In genomic region chr9:38423273-38423938, GRCh38 we compare ENCODE assay signal across 8 cellular contexts. TPM values are rescaled to one million over a fixed set of nuclear protein-coding genes. Genes with fewer than 3 reads are reported as not detected.
DNase-seq lines count a peak whose midpoint lies in the region; ATAC-seq and TF ChIP-seq lines count a peak whose summit lies in the region.

No MANE protein-coding gene starts in this region.

- H3K27me3 Mint-ChIP-seq in GM23338 (ENCODE audit: insufficient read depth, low read depth, poor library complexity), result peaks cover 35% of the 10 kb centered on the region

- no peaks in the 10 kb centered on the region for H3K79me2 ChIP-seq in GM23338 (replicated peaks; ENCODE audit: insufficient read depth)

- peaks cover 11% of the 10 kb centered on the region for H3K4me1 ChIP-seq in BE2C
- H3K4me1 ChIP-seq in GM23338 (ENCODE audit: insufficient read depth), result peaks cover 34% of the 10 kb centered on the region
- H3K4me1 ChIP-seq in ectodermal cell (ENCODE audit: control insufficient read depth, insufficient read depth, low read length), result peaks cover 43% of the 10 kb centered on the region
- H3K4me1 ChIP-seq in neuron (ENCODE audit: insufficient read depth, low read length), result peaks cover 54% of the 10 kb centered on the region

- no peak overlapping the region for H3K27ac Mint-ChIP-seq in GM23338

- H4K20me1 ChIP-seq in GM23338 (replicated peaks; ENCODE audit: insufficient read depth), result no peaks in the 10 kb centered on the region; the same call in 1 of the 2 replicates

- H3K27me3 ChIP-seq in BE2C (no peaks in the 10 kb centered on the region), GM23338 (ENCODE audit: insufficient read depth) (peaks cover 53% of the 10 kb centered on the region), ectodermal cell (ENCODE audit: control insufficient read depth, insufficient read depth, low read length, poor library complexity, severe bottlenecking) (peaks cover 39% of the 10 kb centered on the region), neuron (ENCODE audit: insufficient read depth, low read length) (no peaks in the 10 kb centered on the region)

- no peaks in the 10 kb centered on the region for H3K36me3 Mint-ChIP-seq in GM23338 (ENCODE audit: low read depth)

- H3K9me3 ChIP-seq in BE2C (no peaks in the 10 kb centered on the region), ectodermal cell (ENCODE audit: control insufficient read depth, low read length) (no peaks in the 10 kb centered on the region), neuron (ENCODE audit: low read length) (no peaks in the 10 kb centered on the region)

- H3K36me3 ChIP-seq in BE2C (peaks cover 6% of the 10 kb centered on the region), GM23338 (ENCODE audit: insufficient read depth) (no peaks in the 10 kb centered on the region), ectodermal cell (ENCODE audit: control insufficient read depth, insufficient read depth, low read length) (no peaks in the 10 kb centered on the region), neuron (ENCODE audit: insufficient read depth, low read length) (peaks cover 2% of the 10 kb centered on the region)

- H3K27ac ChIP-seq in GM23338 (ENCODE audit: low read depth) (no peak overlapping the region), ectodermal cell (ENCODE audit: insufficient read depth, low read depth, low read length, poor library complexity, severe bottlenecking) (no peak overlapping the region)

- H3K4me2 ChIP-seq in GM23338, result peak overlapping the region; percentile 83

- peak overlapping the region; percentile 59 for H3K4me3 Mint-ChIP-seq in GM23338

- H2AFZ ChIP-seq in GM23338 (peak overlapping the region; percentile 87; the same call in 1 of the 2 replicates), neuron (ENCODE audit: low read depth, low read length) (peak overlapping the region; percentile 62)

- WGBS in ectodermal cell, 2 experiments, result 45 to 48% methylated on average over 12 of the region's 12 CpGs

- ATAC-seq in GM23338, result no peak

- peak overlapping the region; percentile 75 for H3K4me3 ChIP-seq in BE2C (ENCODE audit: low read depth, low read length)
- peak overlapping the region; percentile 64 for H3K4me3 ChIP-seq in GM23338
- H3K4me3 ChIP-seq in ectodermal cell (ENCODE audit: insufficient read depth, low read depth, low read length), result peak overlapping the region; percentile 47
- H3K4me3 ChIP-seq in neuron (ENCODE audit: low read length), result peak overlapping the region; percentile 69

- no peaks in the 10 kb centered on the region for H3K9me2 ChIP-seq in GM23338 (ENCODE audit: insufficient read depth)

- H3F3A ChIP-seq in GM23338 (replicated peaks; ENCODE audit: low read depth), result peaks cover 6% of the 10 kb centered on the region; the same call in 1 of the 2 replicates

- peaks cover 54% of the 10 kb centered on the region for H3K4me1 Mint-ChIP-seq in GM23338

- no peaks in the 10 kb centered on the region for H3K9me3 Mint-ChIP-seq in GM23338

- DNase-seq in BE2C (no peak), GM23338 (ENCODE audit: low spot score) (peak; percentile 44), dermis blood vessel endothelial cell (no peak), occipital lobe (lab: John Stamatoyannopoulos, UW) (no peak), superior temporal gyrus (ENCODE audit: extremely low spot score) (no peak), NCI-H2196 treated with DMSO at 0.1 percent for 48 hours (lab: John Stamatoyannopoulos, UW; ENCODE audit: unreplicated experiment) (no peak)

- TF ChIP-seq CTCF in BE2C (IDR thresholded peaks at IDR 0.05; ENCODE audit: low read depth, low read length), result no peak
- TF ChIP-seq CTCF in GM23338 (conservative IDR thresholded peaks at IDR 0.05; ENCODE audit: low read depth in 2 of 2), result no peak

TF ChIP-seq in GM23338, 12 proteins besides CTCF, POLR2A, EP300 and RAD21:
- TF ChIP-seq EZH2 (IDR thresholded peaks at IDR 0.05; ENCODE audit: low read depth, unreplicated experiment), result peak; percentile 53
- TF ChIP-seq, protein P1, sequence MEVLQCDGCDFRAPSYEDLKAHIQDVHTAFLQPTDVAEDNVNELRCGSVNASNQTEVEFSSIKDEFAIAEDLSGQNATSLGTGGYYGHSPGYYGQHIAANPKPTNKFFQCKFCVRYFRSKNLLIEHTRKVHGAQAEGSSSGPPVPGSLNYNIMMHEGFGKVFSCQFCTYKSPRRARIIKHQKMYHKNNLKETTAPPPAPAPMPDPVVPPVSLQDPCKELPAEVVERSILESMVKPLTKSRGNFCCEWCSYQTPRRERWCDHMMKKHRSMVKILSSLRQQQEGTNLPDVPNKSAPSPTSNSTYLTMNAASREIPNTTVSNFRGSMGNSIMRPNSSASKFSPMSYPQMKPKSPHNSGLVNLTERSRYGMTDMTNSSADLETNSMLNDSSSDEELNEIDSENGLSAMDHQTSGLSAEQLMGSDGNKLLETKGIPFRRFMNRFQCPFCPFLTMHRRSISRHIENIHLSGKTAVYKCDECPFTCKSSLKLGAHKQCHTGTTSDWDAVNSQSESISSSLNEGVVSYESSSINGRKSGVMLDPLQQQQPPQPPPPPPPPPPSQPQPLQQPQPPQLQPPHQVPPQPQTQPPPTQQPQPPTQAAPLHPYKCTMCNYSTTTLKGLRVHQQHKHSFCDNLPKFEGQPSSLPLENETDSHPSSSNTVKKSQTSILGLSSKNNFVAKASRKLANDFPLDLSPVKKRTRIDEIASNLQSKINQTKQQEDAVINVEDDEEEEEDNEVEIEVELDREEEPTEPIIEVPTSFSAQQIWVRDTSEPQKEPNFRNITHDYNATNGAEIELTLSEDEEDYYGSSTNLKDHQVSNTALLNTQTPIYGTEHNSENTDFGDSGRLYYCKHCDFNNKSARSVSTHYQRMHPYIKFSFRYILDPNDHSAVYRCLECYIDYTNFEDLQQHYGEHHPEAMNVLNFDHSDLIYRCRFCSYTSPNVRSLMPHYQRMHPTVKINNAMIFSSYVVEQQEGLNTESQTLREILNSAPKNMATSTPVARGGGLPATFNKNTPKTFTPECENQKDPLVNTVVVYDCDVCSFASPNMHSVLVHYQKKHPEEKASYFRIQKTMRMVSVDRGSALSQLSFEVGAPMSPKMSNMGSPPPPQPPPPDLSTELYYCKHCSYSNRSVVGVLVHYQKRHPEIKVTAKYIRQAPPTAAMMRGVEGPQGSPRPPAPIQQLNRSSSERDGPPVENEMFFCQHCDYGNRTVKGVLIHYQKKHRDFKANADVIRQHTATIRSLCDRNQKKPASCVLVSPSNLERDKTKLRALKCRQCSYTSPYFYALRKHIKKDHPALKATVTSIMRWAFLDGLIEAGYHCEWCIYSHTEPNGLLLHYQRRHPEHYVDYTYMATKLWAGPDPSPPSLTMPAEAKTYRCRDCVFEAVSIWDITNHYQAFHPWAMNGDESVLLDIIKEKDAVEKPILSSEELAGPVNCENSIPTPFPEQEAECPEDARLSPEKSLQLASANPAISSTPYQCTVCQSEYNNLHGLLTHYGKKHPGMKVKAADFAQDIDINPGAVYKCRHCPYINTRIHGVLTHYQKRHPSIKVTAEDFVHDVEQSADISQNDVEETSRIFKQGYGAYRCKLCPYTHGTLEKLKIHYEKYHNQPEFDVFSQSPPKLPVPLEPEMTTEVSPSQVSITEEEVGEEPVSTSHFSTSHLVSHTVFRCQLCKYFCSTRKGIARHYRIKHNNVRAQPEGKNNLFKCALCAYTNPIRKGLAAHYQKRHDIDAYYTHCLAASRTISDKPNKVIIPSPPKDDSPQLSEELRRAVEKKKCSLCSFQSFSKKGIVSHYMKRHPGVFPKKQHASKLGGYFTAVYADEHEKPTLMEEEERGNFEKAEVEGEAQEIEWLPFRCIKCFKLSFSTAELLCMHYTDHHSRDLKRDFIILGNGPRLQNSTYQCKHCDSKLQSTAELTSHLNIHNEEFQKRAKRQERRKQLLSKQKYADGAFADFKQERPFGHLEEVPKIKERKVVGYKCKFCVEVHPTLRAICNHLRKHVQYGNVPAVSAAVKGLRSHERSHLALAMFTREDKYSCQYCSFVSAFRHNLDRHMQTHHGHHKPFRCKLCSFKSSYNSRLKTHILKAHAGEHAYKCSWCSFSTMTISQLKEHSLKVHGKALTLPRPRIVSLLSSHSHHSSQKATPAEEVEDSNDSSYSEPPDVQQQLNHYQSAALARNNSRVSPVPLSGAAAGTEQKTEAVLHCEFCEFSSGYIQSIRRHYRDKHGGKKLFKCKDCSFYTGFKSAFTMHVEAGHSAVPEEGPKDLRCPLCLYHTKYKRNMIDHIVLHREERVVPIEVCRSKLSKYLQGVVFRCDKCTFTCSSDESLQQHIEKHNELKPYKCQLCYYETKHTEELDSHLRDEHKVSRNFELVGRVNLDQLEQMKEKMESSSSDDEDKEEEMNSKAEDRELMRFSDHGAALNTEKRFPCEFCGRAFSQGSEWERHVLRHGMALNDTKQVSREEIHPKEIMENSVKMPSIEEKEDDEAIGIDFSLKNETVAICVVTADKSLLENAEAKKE (CRISPR knock-in tag; IDR thresholded peaks at IDR 0.05), result no peak
TF ChIP-seq in GM23338: peak in this region for 1.

RNA-seq across cellular contexts. Expression of gene IGFBPL1, which starts 0.8 kb away (rescaled TPM):
- polyA plus RNA-seq in BE2C (2012; ENCODE audit: insufficient read depth, insufficient read length, low read depth), result 16.1 TPM
- 75.6 and 78.5 TPM in 2 replicates for total RNA-seq in GM23338 (2014; rRNA removed; shearing (Covaris generic))
- polyA plus RNA-seq in GM23338 (2016; fragmentation: Nextera tagmentation; extraction: Ambion mirVana), result 9.4 and 9.6 TPM in 2 replicates
- 67.0 TPM for polyA plus RNA-seq in ectodermal cell (2013, experiment 1 of 4)
- polyA plus RNA-seq in ectodermal cell (2013, experiment 2 of 4), result 54.9 TPM
- 62.5 TPM for polyA plus RNA-seq in ectodermal cell (2013, experiment 3 of 4)
- 61.5 TPM for polyA plus RNA-seq in ectodermal cell (2013, experiment 4 of 4)
- total RNA-seq in dermis blood vessel endothelial cell (0.17 and 0.23 TPM in 2 replicates), occipital lobe (67.1 TPM)

RNA-seq across cellular contexts. Expression of gene ALDH1B1, which starts 30.9 kb away (rescaled TPM):
- polyA plus RNA-seq in BE2C (2012; ENCODE audit: insufficient read depth, insufficient read length, low read depth), result 28.7 TPM
- total RNA-seq in GM23338 (2014; rRNA removed; shearing (Covaris generic)), result 74.8 and 79.7 TPM in 2 replicates
- polyA plus RNA-seq in GM23338 (2016; fragmentation: Nextera tagmentation; extraction: Ambion mirVana), result 35.5 and 37.5 TPM in 2 replicates
- 33.1 TPM for polyA plus RNA-seq in ectodermal cell (2013, experiment 1 of 4)
- polyA plus RNA-seq in ectodermal cell (2013, experiment 2 of 4), result 33.4 TPM
- 23.0 TPM for polyA plus RNA-seq in ectodermal cell (2013, experiment 3 of 4)
- polyA plus RNA-seq in ectodermal cell (2013, experiment 4 of 4), result 22.3 TPM
- total RNA-seq in dermis blood vessel endothelial cell (12.1 and 18.3 TPM in 2 replicates), occipital lobe (11.9 TPM)

Comparison
In these comparisons a context has a peak if more than half of its experiments do, and no peak if none do; other contexts are left out.
1. RNA of gene IGFBPL1, which starts 0.8 kb away (total RNA-seq): 75.6 to 78.5 TPM in GM23338 and 67.1 TPM in occipital lobe (single experiment); 0.17 to 0.23 TPM in dermis blood vessel endothelial cell; every median in the first group is over 10 times any median in the second.
2. Peak in every context shown above with its lines, with median percentiles within 50 percentile points of each other: H3K4me3 ChIP-seq.